8 cellular contexts compared by ENCODE assay signal in the genomic region with DNA sequence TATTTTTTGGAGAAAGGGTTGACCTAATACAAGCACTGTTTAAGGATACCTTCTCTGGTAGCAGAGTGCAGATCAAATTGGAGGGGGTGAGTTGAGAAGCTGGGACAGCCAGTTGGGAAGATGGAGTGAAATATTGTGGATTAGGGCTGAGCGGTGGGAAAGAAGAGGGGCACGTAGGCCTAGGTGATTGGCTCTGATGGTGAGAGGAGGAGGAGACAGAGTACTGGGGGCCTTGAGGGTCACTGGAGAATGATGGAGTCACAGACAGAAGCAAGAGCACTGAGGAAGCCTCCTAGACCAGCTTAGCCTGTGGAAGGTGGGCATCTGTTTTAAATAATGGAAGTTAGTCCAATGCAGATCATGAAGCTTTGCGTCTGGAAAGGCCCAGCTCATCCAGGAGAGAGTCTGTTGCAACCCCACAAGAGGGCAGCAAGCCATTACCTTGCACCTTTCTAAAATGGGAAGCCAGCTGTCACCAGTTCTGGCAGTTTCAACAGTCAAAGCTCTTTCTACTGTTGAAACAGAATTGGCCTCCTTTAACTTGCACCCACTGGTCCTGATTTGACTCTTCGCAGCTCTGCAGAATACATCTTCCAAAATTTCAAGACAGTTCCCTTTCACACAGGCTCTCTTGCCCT. TPM values are rescaled to one million over a fixed set of nuclear protein-coding genes. Genes with fewer than 3 reads are reported as not detected.
DNase-seq lines count a peak whose midpoint lies in the region; ATAC-seq and TF ChIP-seq lines count a peak whose summit lies in the region.

No MANE protein-coding gene starts in this region.

- H3K4me1 ChIP-seq in SJCRH30 (0 out of 2 replicates have a peak, but pooled peaks cover 3% of the 10 kb centered on the region), osteoblast (ENCODE audit: insufficient read depth, low read length) (peaks cover 9% of the 10 kb centered on the region), uterus (no peaks in the 10 kb centered on the region)

- TF ChIP-seq POLR2A in uterus (IDR thresholded peaks at IDR 0.05) = no peak

- H2AFZ ChIP-seq in osteoblast (ENCODE audit: low read length) = no peak overlapping the region

- TF ChIP-seq CTCF in epithelial cell of proximal tubule (conservative IDR thresholded peaks at IDR 0.05; ENCODE audit: low read depth, low read length) = peak; percentile 88
- TF ChIP-seq CTCF in osteoblast (IDR thresholded peaks at IDR 0.05; ENCODE audit: extremely low read depth, low read depth, low read length) = peak; percentile 67
- TF ChIP-seq CTCF in uterus (IDR thresholded peaks at IDR 0.05) = peak in 2 of 4 experiments; percentile 17 to 30

- H3K9me3 ChIP-seq in SJCRH30 (replicated peaks) (no peaks in the 10 kb centered on the region), osteoblast (ENCODE audit: low read depth, low read length) (no peaks in the 10 kb centered on the region), uterus (no peaks in the 10 kb centered on the region)

- no peaks in the 10 kb centered on the region for H3K36me3 ChIP-seq in SJCRH30
- no peaks in the 10 kb centered on the region for H3K36me3 ChIP-seq in osteoblast (ENCODE audit: insufficient read depth, low read length)
- H3K36me3 ChIP-seq in uterus = no peaks in the 10 kb centered on the region

- no peak for TF ChIP-seq EP300 in Ishikawa (IDR thresholded peaks at IDR 0.05; ENCODE audit: borderline replicate concordance)

- no peak overlapping the region for H3K4me2 ChIP-seq in osteoblast (ENCODE audit: insufficient read depth, low read length)

- no peaks in the 10 kb centered on the region; the same call in 1 of the 2 replicates for H3K27me3 ChIP-seq in SJCRH30
- H3K27me3 ChIP-seq in osteoblast (ENCODE audit: insufficient read depth, low read length) = no peaks in the 10 kb centered on the region
- no peaks in the 10 kb centered on the region for H3K27me3 ChIP-seq in uterus

- intact Hi-C loops in uterus (cut with DNase I; ENCODE audit: low total_unique reads) = no loop called here

- no peaks in the 10 kb centered on the region for H4K20me1 ChIP-seq in osteoblast (ENCODE audit: insufficient read depth, low read length)

- no peak overlapping the region for H3K4me3 ChIP-seq in SJCRH30
- no peak overlapping the region for H3K4me3 ChIP-seq in epithelial cell of proximal tubule (ENCODE audit: low read depth, low read length)
- H3K4me3 ChIP-seq in osteoblast (ENCODE audit: insufficient read depth, low read length) = no peak overlapping the region
- H3K4me3 ChIP-seq in uterus = no peak overlapping the region

- H3K27ac ChIP-seq in SJCRH30 (no peak overlapping the region), osteoblast (ENCODE audit: low read depth, low read length) (no peak overlapping the region), uterus (no peak overlapping the region)

- ATAC-seq in HG03565 (IDR thresholded peaks at IDR 0.05; ENCODE audit: unreplicated experiment) = no peak

- DNase-seq in SIG-M5 treated with dmso at 0.1 percent for 504 hours (lab: John Stamatoyannopoulos, UW; ENCODE audit: unreplicated experiment) (peak; percentile 51), SIG-M5 (lab: John Stamatoyannopoulos, UW) (no peak), SJCRH30 (peak; percentile 72 to 89), epithelial cell of proximal tubule (ENCODE audit: low read depth) (no peak), osteoblast (ENCODE audit: insufficient read length, low spot score, missing footprints) (peak; percentile 71), uterus (no peak)

- peak; percentile 87 for TF ChIP-seq RAD21 in Ishikawa (IDR thresholded peaks at IDR 0.05; ENCODE audit: low read depth)

- no peaks in the 10 kb centered on the region for H3K79me2 ChIP-seq in osteoblast (ENCODE audit: insufficient read depth, low read length)

TF ChIP-seq in Ishikawa, 13 proteins besides CTCF, POLR2A, EP300 and RAD21:
- TF ChIP-seq CEBPB (IDR thresholded peaks at IDR 0.05) = no peak
- no peak for TF ChIP-seq ZBTB7A (IDR thresholded peaks at IDR 0.05; ENCODE audit: low read depth)
- no peak for TF ChIP-seq REST (IDR thresholded peaks at IDR 0.05; ENCODE audit: low read depth)
- no peak for TF ChIP-seq CREB1 (IDR thresholded peaks at IDR 0.05; ENCODE audit: low read depth)
- TF ChIP-seq TCF12 (IDR thresholded peaks at IDR 0.05; ENCODE audit: low read depth) = no peak
- TF ChIP-seq TEAD4 (IDR thresholded peaks at IDR 0.05) = no peak
- no peak for TF ChIP-seq NFIC (IDR thresholded peaks at IDR 0.05)

RNA-seq across cellular contexts. Expression of gene SLC9A5, which starts 11.8 kb away (rescaled TPM):
- total RNA-seq in SJCRH30 (2014; rRNA removed; shearing (Covaris generic)) = 1.4 and 1.7 TPM in 2 replicates
- total RNA-seq in epithelial cell of proximal tubule = 0.14 and 0.23 TPM in 2 replicates
- total RNA-seq in osteoblast = 2.9 and 3.6 TPM in 2 replicates
- 1 to 10 TPM in 2 of 4 donors, under 1 TPM in 1, not detected in 1; 0.55 to 1.9 (median 1.3) TPM for total RNA-seq in uterus

RNA-seq across cellular contexts. Expression of gene FHOD1, which starts 13.3 kb away (rescaled TPM):
- 20.7 and 23.2 TPM in 2 replicates for total RNA-seq in SJCRH30 (2014; rRNA removed; shearing (Covaris generic))
- total RNA-seq in epithelial cell of proximal tubule = 16.4 and 20.1 TPM in 2 replicates
- total RNA-seq in osteoblast = 27.4 and 28.2 TPM in 2 replicates
- 10 to 100 TPM in 3 of 4 donors, 1 to 10 TPM in 1; 2.3 to 37.6 (median 11.8) TPM for total RNA-seq in uterus

RNA-seq across cellular contexts. Expression of gene PLEKHG4, which starts 18.8 kb away (rescaled TPM):
- 0.33 TPM in 1 of 2 replicates, not detected in the other for total RNA-seq in SJCRH30 (2014; rRNA removed; shearing (Covaris generic))
- total RNA-seq in epithelial cell of proximal tubule = 6.6 and 10.2 TPM in 2 replicates
- total RNA-seq in osteoblast = 31.8 and 41.6 TPM in 2 replicates
- total RNA-seq in uterus = 10 to 100 TPM in 2 of 4 donors, 1 to 10 TPM in 2; 6.8 to 45.3 (median 17.1) TPM

RNA-seq across cellular contexts. Expression of gene TMEM208, which starts 33.6 kb away (rescaled TPM):
- total RNA-seq in SJCRH30 (2014; rRNA removed; shearing (Covaris generic)) = 32.1 and 33.0 TPM in 2 replicates
- total RNA-seq in epithelial cell of proximal tubule (49.0 and 54.8 TPM in 2 replicates), osteoblast (22.4 and 25.3 TPM in 2 replicates), uterus (10 to 100 TPM; 10.2 to 57.9 (median 27.3) TPM)

Comparison
In these comparisons a context has a peak if more than half of its experiments do, and no peak if none do; other contexts are left out.
1. DNase-seq: peak in SIG-M5 treated with dmso at 0.1 percent for 504 hours (single experiment), SJCRH30 (2 of 2) and osteoblast (single experiment); none in SIG-M5 (single experiment), epithelial cell of proximal tubule (single experiment) and uterus (0 of 2).